Comparison of ENCODE assay signal across 21 cellular contexts in genomic region chr4:68984947-68985346, GRCh38. TPM values are rescaled to one million over a fixed set of nuclear protein-coding genes. Genes with fewer than 3 reads are reported as not detected.
DNase-seq lines count a peak whose midpoint lies in the region; ATAC-seq, FAIRE-seq and TF ChIP-seq lines count a peak whose summit lies in the region.
"Had no signal": no experiment of that assay in that cellular context is flagged by ENCODE, and none has a peak within 500 bp of the region (broad histone marks: within the 10 kb centered on the region; RNA-seq: fewer than 3 reads in every experiment).

No MANE protein-coding gene starts in this region.

- no peak overlapping the region for H3K14ac ChIP-seq in mesenchymal stem cell (ENCODE audit: low read length in 2 of 2)

- no peak overlapping the region for H3K23ac ChIP-seq in mesenchymal stem cell (ENCODE audit: low read length in 2 of 2)

- H2BK15ac ChIP-seq in mesenchymal stem cell (ENCODE audit: low read depth, poor library complexity, severe bottlenecking), result no peak overlapping the region

- H2AFZ ChIP-seq in mesenchymal stem cell (ENCODE audit: low read depth, low read length), result no peak overlapping the region
- H2AFZ ChIP-seq: GM23338 had no signal

- no peak overlapping the region for H4K8ac ChIP-seq in mesenchymal stem cell (ENCODE audit: low read length)

- H3K27me3 ChIP-seq in pancreas, result no peaks in the 10 kb centered on the region
- no peaks in the 10 kb centered on the region for H3K27me3 ChIP-seq in suprapubic skin
- no peaks in the 10 kb centered on the region for H3K27me3 ChIP-seq in mesenchymal stem cell (ENCODE audit: control insufficient read depth in 1 of 2, insufficient read depth in 1 of 2, low read length in 2 of 2)

- FAIRE-seq in pancreas (lab: Jason Lieb, UNC), result no peak
- FAIRE-seq: GM12878, H54 had no signal

- H3K4me2 ChIP-seq in mesenchymal stem cell (ENCODE audit: low read length, poor library complexity, severe bottlenecking), result no peak overlapping the region
- H3K4me2 ChIP-seq: GM23338 had no signal

- H3K18ac ChIP-seq in mesenchymal stem cell (ENCODE audit: low read depth in 1 of 2, low read length in 2 of 2), result no peak overlapping the region

- intact Hi-C loops in pancreas (cut with DNase I), result no loop called here

- no peak for TF ChIP-seq EP300 in suprapubic skin (IDR thresholded peaks at IDR 0.05)

- H3K9ac ChIP-seq in mesenchymal stem cell (ENCODE audit: low read length), result no peak overlapping the region

- no peak overlapping the region for H2BK5ac ChIP-seq in mesenchymal stem cell (ENCODE audit: low read depth, low read length, poor library complexity, severe bottlenecking)

- no peak overlapping the region for H2BK120ac ChIP-seq in mesenchymal stem cell (ENCODE audit: low read depth, low read length)

- TF ChIP-seq CTCF in pancreas (IDR thresholded peaks at IDR 0.05), result no peak
- no peak for TF ChIP-seq CTCF in suprapubic skin (IDR thresholded peaks at IDR 0.05)

- TF ChIP-seq POLR2A in suprapubic skin (IDR thresholded peaks at IDR 0.05), result no peak

- H3K4me1 ChIP-seq in pancreas (no peaks in the 10 kb centered on the region), suprapubic skin (no peaks in the 10 kb centered on the region), mesenchymal stem cell (ENCODE audit: control insufficient read depth, insufficient read depth, low read depth, low read length) (no peaks in the 10 kb centered on the region)
- H3K4me1 ChIP-seq: HAP-1 had no signal

- H3K4me3 ChIP-seq in pancreas (no peak overlapping the region), suprapubic skin (no peak overlapping the region), mesenchymal stem cell (ENCODE audit: insufficient read depth in 1 of 2, low read depth in 1 of 2, low read length in 2 of 2) (no peak overlapping the region)
- H3K4me3 ChIP-seq: GM12878, GM23338, HAP-1 had no signal

- no peak overlapping the region for H2AK5ac ChIP-seq in mesenchymal stem cell (ENCODE audit: low read length, severe bottlenecking)

- H3K27ac ChIP-seq in pancreas, result no peak overlapping the region
- no peak overlapping the region for H3K27ac ChIP-seq in suprapubic skin
- no peak overlapping the region for H3K27ac ChIP-seq in mesenchymal stem cell (ENCODE audit: low read length, poor library complexity, severe bottlenecking)

- no peak overlapping the region for H2BK12ac ChIP-seq in mesenchymal stem cell (ENCODE audit: low read length in 2 of 2)

- 66 to 78% methylated on average over 2 of the region's 2 CpGs for WGBS in pancreas, 2 donors
- 65% methylated on average over 2 of the region's 2 CpGs for WGBS in suprapubic skin
- WGBS in mesenchymal stem cell, result no CpG with 5 or more reads among the region's 2 CpGs

- H3K4ac ChIP-seq in mesenchymal stem cell (ENCODE audit: low read depth in 1 of 2, low read length in 2 of 2), result no peak overlapping the region

- H4K91ac ChIP-seq in mesenchymal stem cell (ENCODE audit: low read length), result no peak overlapping the region

- no peaks in the 10 kb centered on the region for H3K36me3 ChIP-seq in pancreas
- H3K36me3 ChIP-seq in suprapubic skin, result no peaks in the 10 kb centered on the region
- no peaks in the 10 kb centered on the region for H3K36me3 ChIP-seq in mesenchymal stem cell (ENCODE audit: control insufficient read depth in 1 of 2, insufficient read depth in 2 of 2, low read depth in 1 of 2, low read length in 2 of 2)
- H3K36me3 ChIP-seq: HAP-1 had no signal

- H3K9me3 ChIP-seq in pancreas, result no peaks in the 10 kb centered on the region
- no peaks in the 10 kb centered on the region for H3K9me3 ChIP-seq in suprapubic skin
- no peaks in the 10 kb centered on the region for H3K9me3 ChIP-seq in mesenchymal stem cell (ENCODE audit: control insufficient read depth, low read length)
- H3K9me3 ChIP-seq: HAP-1 had no signal

- H3K79me1 ChIP-seq in mesenchymal stem cell (replicated peaks; ENCODE audit: low read length, poor library complexity, severe bottlenecking), result no peaks in the 10 kb centered on the region

- ATAC-seq in left lobe of liver, result peak; percentile 92
- peak in 3 of 4 donors; percentile 61 to 74 (median 66) for ATAC-seq in pancreas
- ATAC-seq: GM12878, GM23338 had no signal

- peak; percentile 0 for DNase-seq in DMS53 treated with DMSO at 0.1 percent for 48 hours (lab: John Stamatoyannopoulos, UW; ENCODE audit: unreplicated experiment)
- peak; percentile 53 for DNase-seq in left lobe of liver (ENCODE audit: low spot score)
- no peak for DNase-seq in pancreas
- no peak for DNase-seq in suprapubic skin (ENCODE audit: low spot score in 2 of 2)
- DNase-seq in amniotic stem cell (lab: John Stamatoyannopoulos, UW), result no peak
- DNase-seq in mesenchymal stem cell, result no peak
- DNase-seq: C1 segment of cervical spinal cord; Calu3; CD4-positive, alpha-beta memory T cell; COR-L47; DMS79; EL; GDM1; HFFc6 had no signal

RNA-seq across cellular contexts. Expression of gene UGT2A3, which starts 33.3 kb away (rescaled TPM):
- total RNA-seq in left lobe of liver (16.6 TPM), pancreas (10 to 100 TPM; 16.6 to 38.5 (median 26.9) TPM), suprapubic skin (under 1 TPM in 1 of 4 donors, not detected in 3; 0.40 TPM)
- polyA plus RNA-seq in pancreas, result 10 to 100 TPM in 1 of 2 donors, 1 to 10 TPM in 1; 6.5 to 27.1 TPM
- not detected for polyA plus RNA-seq in mesenchymal stem cell (2013, experiment 1 of 2)
- polyA plus RNA-seq in mesenchymal stem cell (2013, experiment 2 of 2), result not detected
- total RNA-seq: A172; A673; CD4-positive, alpha-beta memory T cell; GM23338; HFFc6 had no signal
- polyA plus RNA-seq: BJ; CD4-positive, alpha-beta memory T cell; GM23338 had no signal

Comparison
In these comparisons a context has a peak if more than half of its experiments do, and no peak if none do; other contexts are left out.
1. DNase-seq: peak in DMS53 treated with DMSO at 0.1 percent for 48 hours (single experiment) and left lobe of liver (single experiment); none in pancreas (0 of 6), suprapubic skin (0 of 2), amniotic stem cell (single experiment) and mesenchymal stem cell (single experiment).
2. RNA of gene UGT2A3, which starts 33.3 kb away (total RNA-seq): 16.6 to 38.5 TPM in pancreas and 16.6 TPM in left lobe of liver (single experiment); 0.40 TPM in suprapubic skin; every median in the first group is over 10 times any median in the second.